ENCODE assay signal across 21 cellular contexts in the genomic region with DNA sequence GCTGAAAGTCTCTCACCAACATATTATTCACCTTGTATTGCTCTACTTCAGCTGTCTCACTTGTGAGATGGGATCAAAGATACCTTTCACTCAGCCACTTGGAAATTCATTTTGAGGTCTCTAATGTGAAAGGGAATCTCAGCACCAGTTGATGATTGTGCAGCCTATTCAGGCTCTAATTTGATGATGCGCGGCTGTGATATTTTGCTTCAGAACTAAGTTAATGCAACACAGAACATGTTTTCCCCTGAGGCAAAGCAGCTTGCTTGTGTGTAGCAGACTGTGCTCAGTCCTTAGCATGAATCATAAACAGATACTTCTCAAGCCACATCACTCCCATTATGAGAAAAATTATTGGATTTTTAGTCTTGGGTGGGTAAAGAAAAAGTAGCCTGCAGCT.
DNase-seq lines count a peak whose midpoint lies in the region; ATAC-seq and TF ChIP-seq lines count a peak whose summit lies in the region.
"Had no signal": no experiment of that assay in that cellular context is flagged by ENCODE, and none has a peak within 500 bp of the region (broad histone marks: within the 10 kb centered on the region; RNA-seq: fewer than 3 reads in every experiment).

No MANE protein-coding gene starts in this region.

- H3K27me3 ChIP-seq in SK-N-SH (ENCODE audit: insufficient read depth) = no peaks in the 10 kb centered on the region

- H2AFZ ChIP-seq in SK-N-SH (ENCODE audit: low read depth) = no peak overlapping the region

- TF ChIP-seq EP300 in SK-N-SH (IDR thresholded peaks at IDR 0.05; ENCODE audit: borderline replicate concordance in 1 of 2, low read depth in 1 of 2, low read length in 1 of 2) = peak in 1 of 2 experiments; percentile 53; a peak in 1 of 4 replicates

- no peaks in the 10 kb centered on the region for H3K9me2 ChIP-seq in SK-N-SH

- H3K4me3 Mint-ChIP-seq in osteocyte (ENCODE audit: unreplicated experiment) = no peak overlapping the region
- H3K4me3 Mint-ChIP-seq in activated CD4-positive, alpha-beta memory T cell treated with anti-CD3 and anti-CD28 coated beads, Interleukin-2, amount 10 ng/mL, durations not matched to agents 7 days and 5 days = no peak overlapping the region
- H3K4me3 Mint-ChIP-seq: CD8-positive, alpha-beta memory T cell had no signal

- peak overlapping the region; percentile 63 for H3K27ac Mint-ChIP-seq in osteocyte (ENCODE audit: unreplicated experiment)
- no peak overlapping the region for H3K27ac Mint-ChIP-seq in activated CD4-positive, alpha-beta memory T cell treated with anti-CD3 and anti-CD28 coated beads, Interleukin-2, amount 10 ng/mL, durations not matched to agents 7 days and 5 days
- H3K27ac Mint-ChIP-seq: CD8-positive, alpha-beta memory T cell had no signal

- POLR2A ChIA-PET in SK-N-SH (lab: Yijun Ruan, JAX) = no interaction called here
- POLR2A ChIA-PET in activated CD4-positive, alpha-beta memory T cell treated with anti-CD3 and anti-CD28 coated beads, Interleukin-2, amount 10 ng/mL, durations not matched to agents 7 days and 5 days (lab: Charles Lee) = no interaction called here

- H4K20me1 ChIP-seq in SK-N-SH (ENCODE audit: insufficient read depth) = no peaks in the 10 kb centered on the region

- H3K27ac ChIP-seq in SK-N-SH (ENCODE audit: low read depth in 2 of 2, low read length in 1 of 2) (no peak overlapping the region; a peak in 1 of 4 replicates), SK-N-MC (peak overlapping the region; percentile 37; the same call in 1 of the 2 replicates)
- H3K27ac ChIP-seq: KMS-11 had no signal

- no peak for TF ChIP-seq CTCF in SK-N-SH (IDR thresholded peaks at IDR 0.05)
- TF ChIP-seq CTCF in osteocyte (IDR thresholded peaks at IDR 0.05) = no peak

- H3K4me3 ChIP-seq in SK-N-SH (ENCODE audit: low read depth in 2 of 2, low read length in 1 of 2) = no peak overlapping the region
- no peak overlapping the region for H3K4me3 ChIP-seq in SK-N-MC

- peaks cover 3% of the 10 kb centered on the region for H3K9me3 Mint-ChIP-seq in osteocyte (ENCODE audit: unreplicated experiment)
- no peaks in the 10 kb centered on the region for H3K9me3 Mint-ChIP-seq in activated CD4-positive, alpha-beta memory T cell treated with anti-CD3 and anti-CD28 coated beads, Interleukin-2, amount 10 ng/mL, durations not matched to agents 7 days and 5 days

- H3K4me2 ChIP-seq in SK-N-SH = no peak overlapping the region
- H3K4me2 ChIP-seq: KMS-11 had no signal

- peaks cover 25% of the 10 kb centered on the region for H3K4me1 Mint-ChIP-seq in osteocyte (ENCODE audit: unreplicated experiment)
- no peaks in the 10 kb centered on the region for H3K4me1 Mint-ChIP-seq in activated CD4-positive, alpha-beta memory T cell treated with anti-CD3 and anti-CD28 coated beads, Interleukin-2, amount 10 ng/mL, durations not matched to agents 7 days and 5 days
- H3K4me1 Mint-ChIP-seq: CD8-positive, alpha-beta memory T cell had no signal

- 0% methylated on average over 2 of the region's 2 CpGs for WGBS in SK-N-SH (ENCODE audit: low lambda C conversion rate)

- peaks cover 8% of the 10 kb centered on the region for H3K27me3 Mint-ChIP-seq in osteocyte (ENCODE audit: unreplicated experiment)
- peaks cover 1% of the 10 kb centered on the region for H3K27me3 Mint-ChIP-seq in activated CD4-positive, alpha-beta memory T cell treated with anti-CD3 and anti-CD28 coated beads, Interleukin-2, amount 10 ng/mL, durations not matched to agents 7 days and 5 days
- H3K27me3 Mint-ChIP-seq: CD8-positive, alpha-beta memory T cell had no signal

- H3K4me1 ChIP-seq in SK-N-SH (ENCODE audit: control insufficient read depth in 1 of 2, insufficient read depth in 2 of 2, low read depth in 1 of 2, low read length in 1 of 2) = peaks cover 0 to 9% of the 10 kb centered on the region in 2 experiments; a peak in 2 of 4 replicates

- H3K79me2 ChIP-seq in SK-N-SH (ENCODE audit: insufficient read depth) = no peaks in the 10 kb centered on the region

- DNase-seq in SK-N-SH (peak; percentile 12), SK-N-MC (ENCODE audit: low read depth, low spot score) (peak; percentile 81), fibroblast of gingiva (ENCODE audit: low read depth) (peak; percentile 36), osteocyte (ENCODE audit: extremely low spot score, unreplicated experiment) (no peak), GOT3 (lab: John Stamatoyannopoulos, UW) (no peak)
- DNase-seq in activated CD4-positive, alpha-beta memory T cell treated with anti-CD3 and anti-CD28 coated beads, Interleukin-2, amount 10 ng/mL, durations not matched to agents 7 days and 5 days = no peak
- no peak for DNase-seq in activated naive CD4-positive, alpha-beta T cell (lab: John Stamatoyannopoulos, UW)
- DNase-seq: 8988T; C1 segment of cervical spinal cord; CD8-positive, alpha-beta memory T cell; DMS53; GDM1; IMR-90; NCI-H1694; NCI-H2081; NCI-H446; NCI-H526; SHP77 treated with DMSO at 0.1 percent for 48 hours had no signal

- no peak for ATAC-seq in SK-N-SH treated with all-trans-retinoic acid at 6 μM for 48 hours
- ATAC-seq: HCT116 had no signal

- CTCF ChIA-PET in SK-N-SH (lab: Yijun Ruan, JAX) = interaction anchor here (1.2 to 1.4 kb wide), 2 partner anchors 16 to 201 kb away, joined by 3 to 4 read pairs; no protein-coding TSS in a partner anchor
- CTCF ChIA-PET in activated CD4-positive, alpha-beta memory T cell treated with anti-CD3 and anti-CD28 coated beads, Interleukin-2, amount 10 ng/mL, durations not matched to agents 7 days and 5 days (lab: Charles Lee) = interaction anchor here (0.6 kb wide), 1 partner anchor 227 kb away, joined by 3 read pairs; no protein-coding TSS in a partner anchor

- H3K9me3 ChIP-seq in SK-N-SH = no peaks in the 10 kb centered on the region
- no peaks in the 10 kb centered on the region for H3K9me3 ChIP-seq in SK-N-MC (ENCODE audit: low read depth, low read length)

- no peaks in the 10 kb centered on the region for H3K36me3 Mint-ChIP-seq in osteocyte (ENCODE audit: unreplicated experiment)
- H3K36me3 Mint-ChIP-seq in activated CD4-positive, alpha-beta memory T cell treated with anti-CD3 and anti-CD28 coated beads, Interleukin-2, amount 10 ng/mL, durations not matched to agents 7 days and 5 days (ENCODE audit: low read depth) = no peaks in the 10 kb centered on the region
- H3K36me3 Mint-ChIP-seq: CD8-positive, alpha-beta memory T cell had no signal

- H3K9ac ChIP-seq in SK-N-SH = no peak overlapping the region
- no peak overlapping the region for H3K9ac ChIP-seq in SK-N-MC (ENCODE audit: insufficient read length)
- H3K9ac ChIP-seq: KMS-11 had no signal

- H3F3A ChIP-seq in SK-N-SH (replicated peaks; ENCODE audit: insufficient read depth) = no peaks in the 10 kb centered on the region

- TF ChIP-seq RAD21 in SK-N-SH (IDR thresholded peaks at IDR 0.05; ENCODE audit: low read length) = no peak

- H3K36me3 ChIP-seq in SK-N-SH (replicated peaks in 1 of 2; ENCODE audit: control insufficient read depth in 1 of 2, insufficient read depth in 2 of 2, low read length in 1 of 2) = no peaks in the 10 kb centered on the region
- H3K36me3 ChIP-seq in SK-N-MC (ENCODE audit: insufficient read depth, low read length) = no peaks in the 10 kb centered on the region

TF ChIP-seq in SK-N-SH, 30 proteins besides CTCF, POLR2A, EP300 and RAD21:
- TF ChIP-seq POLR2AphosphoS5 (IDR thresholded peaks at IDR 0.05; ENCODE audit: low read depth, low read length) = no peak
- TF ChIP-seq SIN3A (IDR thresholded peaks at IDR 0.05; ENCODE audit: borderline replicate concordance, low read depth, low read length) = no peak
- TF ChIP-seq TEAD4 (IDR thresholded peaks at IDR 0.05; ENCODE audit: borderline replicate concordance, insufficient read depth) = no peak
- peak; percentile 87 for TF ChIP-seq GATA2 (CRISPR knock-in tag; IDR thresholded peaks at IDR 0.05)
- TF ChIP-seq RCOR1 (IDR thresholded peaks at IDR 0.05; ENCODE audit: low read length) = peak; percentile 74; the same call in 1 of the 2 replicates
- peak; percentile 62; the same call in 1 of the 2 replicates for TF ChIP-seq FOXJ3 (CRISPR knock-in tag; IDR thresholded peaks at IDR 0.05)
- TF ChIP-seq RXRA (IDR thresholded peaks at IDR 0.05; ENCODE audit: borderline replicate concordance, low read depth) = no peak
- no peak for TF ChIP-seq RFX5 (IDR thresholded peaks at IDR 0.05; ENCODE audit: low read length)
- no peak for TF ChIP-seq FOSL2 (IDR thresholded peaks at IDR 0.05; ENCODE audit: borderline replicate concordance, low read depth)
- TF ChIP-seq NFIC (IDR thresholded peaks at IDR 0.05; ENCODE audit: borderline replicate concordance) = no peak
- TF ChIP-seq CHD2 (IDR thresholded peaks at IDR 0.05; ENCODE audit: low read length, partially characterized antibody) = peak; percentile 55
- no peak for TF ChIP-seq TCF12 (IDR thresholded peaks at IDR 0.05)

TF ChIP-seq in SK-N-SH treated with all-trans-retinoic acid at 6 μM for 48 hours, 23 proteins besides CTCF, POLR2A, EP300 and RAD21:
- TF ChIP-seq ARNTL (CRISPR knock-in tag; IDR thresholded peaks at IDR 0.05; ENCODE audit: borderline replicate concordance, low read depth) (no peak), TCF4 (CRISPR knock-in tag; IDR thresholded peaks at IDR 0.05; ENCODE audit: borderline replicate concordance) (no peak; the same call in 1 of the 2 replicates), TOX (CRISPR knock-in tag; IDR thresholded peaks at IDR 0.05; ENCODE audit: borderline replicate concordance) (no peak), CSDC2 (CRISPR knock-in tag; IDR thresholded peaks at IDR 0.05) (no peak), BACH2 (CRISPR knock-in tag; IDR thresholded peaks at IDR 0.05; ENCODE audit: borderline replicate concordance) (no peak), ZFP30 (CRISPR knock-in tag; IDR thresholded peaks at IDR 0.05) (no peak)
- TF ChIP-seq, protein P1, sequence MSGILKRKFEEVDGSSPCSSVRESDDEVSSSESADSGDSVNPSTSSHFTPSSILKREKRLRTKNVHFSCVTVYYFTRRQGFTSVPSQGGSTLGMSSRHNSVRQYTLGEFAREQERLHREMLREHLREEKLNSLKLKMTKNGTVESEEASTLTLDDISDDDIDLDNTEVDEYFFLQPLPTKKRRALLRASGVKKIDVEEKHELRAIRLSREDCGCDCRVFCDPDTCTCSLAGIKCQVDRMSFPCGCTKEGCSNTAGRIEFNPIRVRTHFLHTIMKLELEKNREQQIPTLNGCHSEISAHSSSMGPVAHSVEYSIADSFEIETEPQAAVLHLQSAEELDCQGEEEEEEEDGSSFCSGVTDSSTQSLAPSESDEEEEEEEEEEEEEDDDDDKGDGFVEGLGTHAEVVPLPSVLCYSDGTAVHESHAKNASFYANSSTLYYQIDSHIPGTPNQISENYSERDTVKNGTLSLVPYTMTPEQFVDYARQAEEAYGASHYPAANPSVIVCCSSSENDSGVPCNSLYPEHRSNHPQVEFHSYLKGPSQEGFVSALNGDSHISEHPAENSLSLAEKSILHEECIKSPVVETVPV (CRISPR knock-in tag; IDR thresholded peaks at IDR 0.05) = no peak

Comparison
In these comparisons a context has a peak if more than half of its experiments do, and no peak if none do; other contexts are left out.
1. DNase-seq: peak in SK-N-SH (single experiment), SK-N-MC (single experiment) and fibroblast of gingiva (single experiment); none in osteocyte (single experiment), activated CD4-positive, alpha-beta memory T cell treated with anti-CD3 and anti-CD28 coated beads, Interleukin-2, amount 10 ng/mL, durations not matched to agents 7 days and 5 days (single experiment), GOT3 (single experiment) and activated naive CD4-positive, alpha-beta T cell (0 of 4).